In genomic region chr13:50706505-50706904, GRCh38 we compare ENCODE assay signal across 28 cellular contexts.
"Had no signal": no experiment of that assay in that cellular context is flagged by ENCODE, and none has a peak within 500 bp of the region (broad histone marks: within the 10 kb centered on the region; RNA-seq: fewer than 3 reads in every experiment).

No MANE protein-coding gene starts in this region.

- H3K27me3 ChIP-seq: gastrocnemius medialis, left lung, ovary, stomach, thyroid gland, vagina had no signal

- H3K36me3 ChIP-seq: gastrocnemius medialis, left lung, lower lobe of right lung, ovary, stomach, thyroid gland, vagina had no signal

- H3K27me3 Mint-ChIP-seq: dendritic cell treated with granulocyte-macrophage colony-stimulating factor and Interleukin-4, amounts not matched to agents 40 ng/mL and 50 ng/mL, for 4 days; naive thymus-derived CD8-positive, alpha-beta T cell had no signal

- H3K4me3 ChIP-seq: gastrocnemius medialis, left lung, lower lobe of right lung, ovary, psoas muscle, smooth muscle cell, stomach, thyroid gland, vagina had no signal

- H3K9me3 ChIP-seq: gastrocnemius medialis, left lung, lower lobe of right lung, ovary, psoas muscle, stomach, thyroid gland, vagina had no signal

- H3K9me3 Mint-ChIP-seq: dendritic cell treated with granulocyte-macrophage colony-stimulating factor and Interleukin-4, amounts not matched to agents 40 ng/mL and 50 ng/mL, for 4 days; endodermal cell; naive thymus-derived CD8-positive, alpha-beta T cell had no signal

- H3K4me2 ChIP-seq: smooth muscle cell had no signal

- ATAC-seq: esophagus mucosa; gastrocnemius medialis; left lung; lower lobe of right lung; naive thymus-derived CD8-positive, alpha-beta T cell; psoas muscle; sciatic nerve had no signal

- H3K27ac ChIP-seq: epithelial cell of prostate, gastrocnemius medialis, left lung, lower lobe of right lung, ovary, psoas muscle, stomach, thyroid gland, vagina had no signal

- DNase-seq: effector CD8-positive, alpha-beta T cell; endodermal cell; foreskin fibroblast; gastrocnemius medialis; head of caudate nucleus; hippocampal formation; left cardiac atrium; left lung; lower lobe of right lung; naive thymus-derived CD8-positive, alpha-beta T cell; occipital lobe; ovary; posterior cingulate gyrus; psoas muscle; stimulated activated CD4-positive, alpha-beta T cell treated with anti-CD3 and anti-CD28 coated beads, Interleukin-12 subunit alpha, Interleukin-12 subunit beta, amount 100 ng/mL, for 4 hours; stimulated activated CD4-positive, alpha-beta T cell treated with anti-CD3 and anti-CD28 coated beads, Interleukin-1b, Interleukin-23, amount 100 ng/mL, for 48 hours; stimulated activated CD4-positive, alpha-beta T cell treated with anti-CD3 and anti-CD28 coated beads, Interleukin-4, amount 100 ng/mL, for 1 hour; stimulated activated CD8-positive, alpha-beta memory T cell treated with anti-CD3 and anti-CD28 coated beads, Interleukin-4, amount 100 ng/mL, for 48 hours; stimulated activated naive CD4-positive, alpha-beta T cell treated with Interleukin-2 at 50 U/mL for 16 hours; stomach; thyroid gland; trophoblast cell had no signal

- H3K4me3 Mint-ChIP-seq: dendritic cell treated with granulocyte-macrophage colony-stimulating factor and Interleukin-4, amounts not matched to agents 40 ng/mL and 50 ng/mL, for 4 days; endodermal cell; naive thymus-derived CD8-positive, alpha-beta T cell had no signal

- H3K4me1 ChIP-seq: psoas muscle, stomach, thyroid gland, vagina had no signal

- H3K36me3 Mint-ChIP-seq: naive thymus-derived CD8-positive, alpha-beta T cell had no signal

- H3K27ac Mint-ChIP-seq: dendritic cell treated with granulocyte-macrophage colony-stimulating factor and Interleukin-4, amounts not matched to agents 40 ng/mL and 50 ng/mL, for 4 days; endodermal cell had no signal
